18 cellular contexts compared by ENCODE assay signal in the genomic region with DNA sequence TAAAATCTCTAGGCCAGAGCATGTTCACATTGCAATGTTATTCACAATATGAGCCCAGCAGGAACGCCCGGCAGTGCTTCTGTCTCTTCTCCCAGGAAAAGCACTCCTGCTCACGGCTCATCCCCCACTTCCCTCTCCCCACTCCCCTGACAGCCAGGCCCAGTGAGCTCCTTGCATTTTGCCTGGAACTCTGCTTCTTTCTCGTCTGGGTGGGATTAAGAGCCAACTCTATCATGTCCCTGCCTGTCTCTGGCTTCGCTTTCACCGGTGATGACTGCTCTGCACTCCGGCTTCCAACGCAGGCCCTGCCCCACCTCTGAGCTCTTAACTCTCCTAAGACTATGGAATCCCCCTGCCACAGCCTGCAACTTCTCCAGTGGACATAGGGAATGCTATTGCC.
"Had no signal": no experiment of that assay in that cellular context is flagged by ENCODE, and none has a peak within 500 bp of the region (broad histone marks: within the 10 kb centered on the region; RNA-seq: fewer than 3 reads in every experiment).

No MANE protein-coding gene starts in this region.

- FAIRE-seq: astrocyte, colon, endometrium had no signal

- H3K4me3 Mint-ChIP-seq: activated naive CD4-positive, alpha-beta T cell treated with anti-CD3 and anti-CD28 coated beads, Interleukin-2, amount 10 ng/mL, durations not matched to agents 7 days and 5 days; activated T-helper 17 cell treated with anti-CD3 and anti-CD28 coated beads, Interleukin-2, amount 50 U/mL, for 72 hours; stimulated activated naive CD8-positive, alpha-beta T cell treated with anti-CD3 and anti-CD28 coated beads, Interleukin-15, amount 100 ng/mL, for 72 hours had no signal

- H3K27ac ChIP-seq: neutrophil, thoracic aorta had no signal

- H3K36me3 ChIP-seq: neutrophil, thoracic aorta had no signal

- H3K9me3 Mint-ChIP-seq: activated naive CD4-positive, alpha-beta T cell treated with anti-CD3 and anti-CD28 coated beads, Interleukin-2, amount 10 ng/mL, durations not matched to agents 7 days and 5 days; activated T-helper 17 cell treated with anti-CD3 and anti-CD28 coated beads, Interleukin-2, amount 50 U/mL, for 72 hours; stimulated activated naive CD8-positive, alpha-beta T cell treated with anti-CD3 and anti-CD28 coated beads, Interleukin-15, amount 100 ng/mL, for 72 hours had no signal

- H3K36me3 Mint-ChIP-seq: activated naive CD4-positive, alpha-beta T cell treated with anti-CD3 and anti-CD28 coated beads, Interleukin-2, amount 10 ng/mL, durations not matched to agents 7 days and 5 days had no signal

- H3K27ac Mint-ChIP-seq: activated naive CD4-positive, alpha-beta T cell treated with anti-CD3 and anti-CD28 coated beads, Interleukin-2, amount 10 ng/mL, durations not matched to agents 7 days and 5 days; activated T-helper 17 cell treated with anti-CD3 and anti-CD28 coated beads, Interleukin-2, amount 50 U/mL, for 72 hours; stimulated activated naive CD8-positive, alpha-beta T cell treated with anti-CD3 and anti-CD28 coated beads, Interleukin-15, amount 100 ng/mL, for 72 hours had no signal

- DNase-seq: activated CD4-positive, alpha-beta T cell treated with anti-CD3 and anti-CD28 coated beads, Interleukin-2, amount 50 U/mL, for 4 hours; activated CD4-positive, CD25-positive, alpha-beta regulatory T cell treated with anti-CD3 and anti-CD28 coated beads, Interleukin-2, amount 50 U/mL, for 72 hours; activated naive CD4-positive, alpha-beta T cell treated with anti-CD3 and anti-CD28 coated beads, Interleukin-2, amount 10 ng/mL, durations not matched to agents 7 days and 5 days; foreskin fibroblast; glutamatergic neuron; midbrain; posterior cingulate gyrus; right cardiac atrium; stimulated activated naive CD8-positive, alpha-beta T cell treated with anti-CD3 and anti-CD28 coated beads, Interleukin-15, amount 100 ng/mL, for 72 hours; T-helper 1 cell; T1000 had no signal

- H3K27me3 Mint-ChIP-seq: activated T-helper 17 cell treated with anti-CD3 and anti-CD28 coated beads, Interleukin-2, amount 50 U/mL, for 72 hours had no signal

- H3K4me3 ChIP-seq: thoracic aorta had no signal

- H3K9me3 ChIP-seq: neutrophil, thoracic aorta had no signal

- ATAC-seq: activated T-helper 17 cell treated with anti-CD3 and anti-CD28 coated beads, Interleukin-2, amount 50 U/mL, for 72 hours; right cardiac atrium; SK-N-SH treated with all-trans-retinoic acid at 6 μM for 48 hours; stimulated activated naive CD8-positive, alpha-beta T cell treated with anti-CD3 and anti-CD28 coated beads, Interleukin-15, amount 100 ng/mL, for 72 hours had no signal
